11 cellular contexts compared by ENCODE assay signal in the genomic region with DNA sequence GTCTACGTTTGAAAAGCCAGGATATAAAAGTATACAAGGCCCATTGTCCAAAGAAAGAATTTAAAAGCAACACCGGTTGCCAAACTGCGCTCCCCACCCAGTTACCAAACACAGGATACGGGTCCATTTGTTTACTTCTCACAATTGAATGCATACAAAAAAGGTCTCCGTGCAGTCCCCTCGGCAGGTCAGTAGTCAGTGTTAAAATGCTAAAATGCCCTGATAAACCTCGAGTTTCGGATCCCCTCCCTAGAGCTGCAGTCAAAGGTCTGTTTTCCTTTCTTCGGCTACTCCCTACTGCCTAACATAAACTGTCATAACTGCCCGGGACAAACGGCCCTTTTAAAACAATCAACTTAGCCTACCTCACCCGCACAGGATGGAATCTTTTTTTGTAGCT.
DNase-seq lines count a peak whose midpoint lies in the region; ATAC-seq, FAIRE-seq and TF ChIP-seq lines count a peak whose summit lies in the region.
"Had no signal": no experiment of that assay in that cellular context is flagged by ENCODE, and none has a peak within 500 bp of the region (broad histone marks: within the 10 kb centered on the region; RNA-seq: fewer than 3 reads in every experiment).

No MANE protein-coding gene starts in this region.

- TF ChIP-seq CTCF in 22Rv1 (IDR thresholded peaks at IDR 0.05): no peak

- FAIRE-seq in endometrium (lab: Jason Lieb, UNC): peak; percentile 89
- FAIRE-seq: K562 had no signal

- ATAC-seq in GM21367 (IDR thresholded peaks at IDR 0.05; ENCODE audit: unreplicated experiment): no peak
- ATAC-seq in GM21737 (IDR thresholded peaks at IDR 0.05; ENCODE audit: unreplicated experiment): no peak
- ATAC-seq: K562 had no signal

- H3K4me3 ChIP-seq in mucosa of stomach (ENCODE audit: low read length): no peak overlapping the region
- H3K4me3 ChIP-seq: K562 had no signal

- H3K9me3 ChIP-seq in mucosa of stomach (ENCODE audit: control insufficient read depth, low read length): no peaks in the 10 kb centered on the region

- H3K27ac ChIP-seq in 22Rv1: peak overlapping the region; percentile 41; the same call in 1 of the 2 replicates

- no peaks in the 10 kb centered on the region for H3K27me3 ChIP-seq in mucosa of stomach (ENCODE audit: control insufficient read depth, insufficient read depth, low read length)

- peak overlapping the region; percentile 20 for H3K9ac ChIP-seq in mucosa of stomach (ENCODE audit: low read length)

- peaks cover 4% of the 10 kb centered on the region for H3K36me3 ChIP-seq in mucosa of stomach (ENCODE audit: control insufficient read depth, insufficient read depth, low read length)

- DNase-seq in NCI-H146 treated with DMSO at 0.1 percent for 48 hours (lab: John Stamatoyannopoulos, UW; ENCODE audit: unreplicated experiment) (peak; percentile 6), amygdala (lab: John Stamatoyannopoulos, UW) (no peak)
- no peak for DNase-seq in stimulated activated naive CD4-positive, alpha-beta T cell treated with Interleukin-2 at 50 U/mL for 16 hours (lab: John Stamatoyannopoulos, UW)
- DNase-seq: central memory CD4-positive, alpha-beta T cell; stimulated activated CD4-positive, alpha-beta T cell treated with anti-CD3 and anti-CD28 coated beads, Interleukin-2, amount 100 ng/mL, for 24 hours had no signal

- H3K4me1 ChIP-seq in mucosa of stomach (ENCODE audit: control insufficient read depth, insufficient read depth, low read length): peaks cover 54% of the 10 kb centered on the region
